In the genomic region with DNA sequence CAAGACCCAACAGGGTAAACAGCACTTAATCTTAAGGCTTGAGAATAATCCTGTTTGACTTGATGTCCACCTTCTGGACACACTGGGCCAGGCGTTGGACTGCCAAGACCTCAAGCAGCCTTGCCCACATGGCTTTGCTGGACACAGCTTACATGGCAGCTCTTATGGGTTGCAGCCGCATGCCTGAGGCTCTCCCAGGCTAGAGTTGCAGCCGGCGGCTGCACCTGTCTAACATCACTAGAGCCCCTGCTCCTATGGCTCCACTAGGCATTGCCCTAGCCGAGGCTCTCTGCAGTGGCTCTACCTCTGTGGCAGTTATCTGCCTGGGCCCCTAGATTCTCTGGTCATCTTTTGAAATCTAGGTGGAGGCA, we compare ENCODE assay signal across 16 cellular contexts.
DNase-seq lines count a peak whose midpoint lies in the region; ATAC-seq and TF ChIP-seq lines count a peak whose summit lies in the region.
"Had no signal": no experiment of that assay in that cellular context is flagged by ENCODE, and none has a peak within 500 bp of the region (broad histone marks: within the 10 kb centered on the region; RNA-seq: fewer than 3 reads in every experiment).

No MANE protein-coding gene starts in this region.

- H3K4me1 ChIP-seq in Peyer's patch: peaks cover 0 to 13% (median 0%) of the 10 kb centered on the region in 4 donors
- H3K4me1 ChIP-seq in neuronal stem cell (ENCODE audit: control insufficient read depth in 2 of 2, insufficient read depth in 1 of 2, low read depth in 1 of 2, low read length in 2 of 2): peaks cover 2% of the 10 kb centered on the region in 2 donors
- H3K4me1 ChIP-seq in spleen: peaks cover 0 to 11% (median 4%) of the 10 kb centered on the region in 6 donors

- no peaks in the 10 kb centered on the region for H3K9me3 ChIP-seq in Peyer's patch
- peaks cover 4 to 5% of the 10 kb centered on the region in 2 donors for H3K9me3 ChIP-seq in neuronal stem cell (replicated peaks in 1 of 2; ENCODE audit: control insufficient read depth in 2 of 2, insufficient read depth in 1 of 2, low read depth in 1 of 2, low read length in 2 of 2)
- peaks cover 0 to 22% (median 17%) of the 10 kb centered on the region in 8 donors for H3K9me3 ChIP-seq in spleen
- H3K9me3 ChIP-seq: Caco-2 had no signal

- H4K91ac ChIP-seq in neuronal stem cell (ENCODE audit: low read depth, low read length, poor library complexity): no peak overlapping the region

- H3K4me3 ChIP-seq in Peyer's patch: no peak overlapping the region
- H3K4me3 ChIP-seq in neuronal stem cell (ENCODE audit: low read length in 2 of 2): no peak overlapping the region
- H3K4me3 ChIP-seq in spleen: no peak overlapping the region
- H3K4me3 ChIP-seq: A549, GM23338 had no signal

- H2BK120ac ChIP-seq in neuronal stem cell (ENCODE audit: low read depth, low read length): no peak overlapping the region

- POLR2A ChIA-PET in naive thymus-derived CD8-positive, alpha-beta T cell (lab: Charles Lee): no interaction called here

- TF ChIP-seq CTCF in Peyer's patch (IDR thresholded peaks at IDR 0.05): no peak
- no peak for TF ChIP-seq CTCF in spleen (IDR thresholded peaks at IDR 0.05 in 8 of 11, conservative IDR thresholded peaks at IDR 0.05 in 3 of 11)

- no peaks in the 10 kb centered on the region for H3K36me3 Mint-ChIP-seq in naive thymus-derived CD8-positive, alpha-beta T cell

- intact Hi-C loops in spleen (cut with DNase I; ENCODE audit: low total_unique reads): loop anchor here (5.0 kb wide), 1 partner anchor 548 kb away; no protein-coding TSS in a partner anchor

- H2BK15ac ChIP-seq in neuronal stem cell (ENCODE audit: low read length): no peak overlapping the region

- DNase-seq in Peyer's patch (no peak), neuronal stem cell (ENCODE audit: low spot score) (no peak), spleen (peak; percentile 58), NCI-H524 (lab: John Stamatoyannopoulos, UW) (no peak), substantia nigra (lab: John Stamatoyannopoulos, UW) (no peak)
- no peak for DNase-seq in naive thymus-derived CD8-positive, alpha-beta T cell
- DNase-seq: AML-193; CD4-positive, alpha-beta T cell; DMS153; DMS79; GDM1; HCEC 1CT had no signal

- H3K4me1 Mint-ChIP-seq in naive thymus-derived CD8-positive, alpha-beta T cell: no peaks in the 10 kb centered on the region

- H3K27ac Mint-ChIP-seq in naive thymus-derived CD8-positive, alpha-beta T cell: no peak overlapping the region
- H3K27ac Mint-ChIP-seq: CD4-positive, alpha-beta T cell; GM23338 had no signal

- no peak for TF ChIP-seq POLR2A in Peyer's patch (IDR thresholded peaks at IDR 0.05)
- TF ChIP-seq POLR2A in spleen (IDR thresholded peaks at IDR 0.05): no peak

- no peak overlapping the region for H3K4ac ChIP-seq in neuronal stem cell (ENCODE audit: low read length)

- H3K4me2 ChIP-seq in neuronal stem cell (ENCODE audit: insufficient read depth, low read length, poor library complexity, severe bottlenecking): no peak overlapping the region
- H3K4me2 ChIP-seq: A549, GM23338 had no signal

- H3K36me3 ChIP-seq in Peyer's patch: no peaks in the 10 kb centered on the region
- no peaks in the 10 kb centered on the region for H3K36me3 ChIP-seq in neuronal stem cell (replicated peaks in 1 of 2; ENCODE audit: control insufficient read depth in 2 of 2, insufficient read depth in 2 of 2, low read length in 2 of 2)
- H3K36me3 ChIP-seq in spleen: peaks cover 0 to 4% (median 0%) of the 10 kb centered on the region in 6 donors

- no peak overlapping the region for H4K8ac ChIP-seq in neuronal stem cell (ENCODE audit: low read depth, low read length)

- H3K27me3 ChIP-seq in Peyer's patch: no peaks in the 10 kb centered on the region
- H3K27me3 ChIP-seq in neuronal stem cell (ENCODE audit: control insufficient read depth in 3 of 3, insufficient read depth in 3 of 3, low read depth in 1 of 3, low read length in 3 of 3): no peaks in the 10 kb centered on the region
- H3K27me3 ChIP-seq in spleen (replicated peaks in 1 of 7): no peaks in the 10 kb centered on the region

- no peak overlapping the region for H3K23ac ChIP-seq in neuronal stem cell (ENCODE audit: low read depth, low read length, poor library complexity)

- no CpG with 5 or more reads among the region's 5 CpGs for WGBS in neuronal stem cell (ENCODE audit: extremely low coverage in 2 of 2, insufficient read length in 2 of 2, insufficient replicate concordance in 1 of 2), 2 donors
- 94 to 97% (median 94%) methylated on average over 5 of the region's 5 CpGs for WGBS in spleen, 5 donors

- no peak overlapping the region for H2AK5ac ChIP-seq in neuronal stem cell (ENCODE audit: low read depth, low read length)

- ATAC-seq in naive thymus-derived CD8-positive, alpha-beta T cell: no peak
- ATAC-seq: GM23338 had no signal

- peaks cover 0 to 4% (median 0%) of the 10 kb centered on the region in 9 donors for H3K9me3 Mint-ChIP-seq in naive thymus-derived CD8-positive, alpha-beta T cell
- H3K9me3 Mint-ChIP-seq: GM23338 had no signal

- no peak overlapping the region for H2BK5ac ChIP-seq in neuronal stem cell (ENCODE audit: low read length)

- no peak overlapping the region for H2BK12ac ChIP-seq in neuronal stem cell (ENCODE audit: low read length)

- no peaks in the 10 kb centered on the region for H3K79me1 ChIP-seq in neuronal stem cell (ENCODE audit: low read depth, low read length)

- H3K9ac ChIP-seq in neuronal stem cell (ENCODE audit: low read depth, low read length, poor library complexity): no peak overlapping the region

- H3K4me3 Mint-ChIP-seq in naive thymus-derived CD8-positive, alpha-beta T cell: no peak overlapping the region
- H3K4me3 Mint-ChIP-seq: CD4-positive, alpha-beta T cell; GM23338 had no signal

- H3K27me3 Mint-ChIP-seq in naive thymus-derived CD8-positive, alpha-beta T cell: peaks cover 0 to 1% (median 0%) of the 10 kb centered on the region in 5 donors
- H3K27me3 Mint-ChIP-seq: CD4-positive, alpha-beta T cell had no signal

- H3K27ac ChIP-seq in Peyer's patch: peak overlapping the region in 3 of 4 donors; percentile 20 to 71 (median 36)
- H3K27ac ChIP-seq in neuronal stem cell (replicated peaks; ENCODE audit: low read length): no peak overlapping the region
- H3K27ac ChIP-seq in spleen: no peak overlapping the region
- no peak overlapping the region for H3K27ac ChIP-seq in substantia nigra (ENCODE audit: low read depth, low read length, poor library complexity, severe bottlenecking)
- H3K27ac ChIP-seq: A549, C4-2B had no signal

- H2AFZ ChIP-seq in neuronal stem cell (ENCODE audit: low read length): no peak overlapping the region
- H2AFZ ChIP-seq: GM23338 had no signal

- H3K18ac ChIP-seq in neuronal stem cell (ENCODE audit: low read length): peak overlapping the region; percentile 28

- no peak overlapping the region for H3K14ac ChIP-seq in neuronal stem cell (ENCODE audit: low read length)

Comparison
In these comparisons a context has a peak if more than half of its experiments do, and no peak if none do; other contexts are left out.
1. H3K27ac ChIP-seq: peak in Peyer's patch (3 of 4); none in neuronal stem cell (single experiment), spleen (0 of 8) and substantia nigra (single experiment).